1 cellular context compared by ENCODE assay signal in genomic region chr15:36468746-36469145, GRCh38.
TF ChIP-seq lines count a peak whose summit lies in the region.

No MANE protein-coding gene starts in this region.

TF ChIP-seq in GM12878, 131 proteins besides CTCF, POLR2A, EP300 and RAD21 (continued from another document):
- peak; percentile 51; the same call in 1 of the 2 replicates for TF ChIP-seq RELB (IDR thresholded peaks at IDR 0.05; ENCODE audit: low read depth)
- TF ChIP-seq MTA2 (IDR thresholded peaks at IDR 0.05; ENCODE audit: low read depth), result peak; percentile 29; the same call in 1 of the 2 replicates
- TF ChIP-seq SKIL (IDR thresholded peaks at IDR 0.05; ENCODE audit: low read depth, poor library complexity, severe bottlenecking), result peak; percentile 59
